ENCODE assay signal across 27 cellular contexts in the genomic region with DNA sequence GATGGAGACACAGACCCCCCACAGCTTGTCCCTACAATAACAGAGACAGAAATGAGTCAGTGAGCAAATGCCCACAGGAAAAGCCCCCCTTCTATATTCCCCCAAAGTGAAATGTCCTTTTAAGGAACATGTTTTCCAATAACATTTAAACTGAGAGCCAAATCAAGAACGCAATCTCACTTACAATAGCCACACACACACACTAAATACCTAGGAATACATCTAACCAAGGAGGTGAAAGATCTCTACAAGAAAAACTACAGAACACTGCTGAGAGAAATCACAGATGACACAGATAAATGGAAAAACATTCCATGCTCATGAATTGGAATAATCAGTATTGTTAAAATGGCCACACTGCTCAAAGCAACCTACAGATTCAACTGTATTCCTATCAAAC. TPM values are rescaled to one million over a fixed set of nuclear protein-coding genes. Genes with fewer than 3 reads are reported as not detected.
A peak's percentile ranks its signal among the peaks of the same experiment; 100 is the strongest.
DNase-seq lines count a peak whose midpoint lies in the region; ATAC-seq and TF ChIP-seq lines count a peak whose summit lies in the region.
"Had no signal": no experiment of that assay in that cellular context is flagged by ENCODE, and none has a peak within 500 bp of the region (broad histone marks: within the 10 kb centered on the region; RNA-seq: fewer than 3 reads in every experiment).

No MANE protein-coding gene starts in this region.

- H3K4me3 ChIP-seq in SJSA1: no peak overlapping the region
- H3K4me3 ChIP-seq in neural progenitor cell: no peak overlapping the region
- H3K4me3 ChIP-seq: cardiac muscle cell, colonic mucosa, prostate gland, transverse colon had no signal

- H3K9me3 ChIP-seq in SJSA1 (replicated peaks) (no peaks in the 10 kb centered on the region), neural progenitor cell (ENCODE audit: low read depth) (peaks cover 5% of the 10 kb centered on the region)
- H3K9me3 ChIP-seq: Caco-2, colonic mucosa, prostate gland, transverse colon had no signal

- H3K36me3 Mint-ChIP-seq in central memory CD8-positive, alpha-beta T cell (ENCODE audit: insufficient read depth): peaks cover 46% of the 10 kb centered on the region
- H3K36me3 Mint-ChIP-seq in neural progenitor cell (peaks cover 73% of the 10 kb centered on the region), CD14-positive monocyte (peaks cover 80 to 85% of the 10 kb centered on the region in 2 donors)

- H3K4me1 Mint-ChIP-seq in central memory CD8-positive, alpha-beta T cell: peaks cover 25% of the 10 kb centered on the region
- peaks cover 6% of the 10 kb centered on the region for H3K4me1 Mint-ChIP-seq in neural progenitor cell
- H3K4me1 Mint-ChIP-seq in CD14-positive monocyte: no peaks in the 10 kb centered on the region
- H3K4me1 Mint-ChIP-seq: activated CD8-positive, alpha-beta memory T cell treated with anti-CD3 and anti-CD28 coated beads, Interleukin-2, amount 10 ng/mL, durations not matched to agents 7 days and 5 days had no signal

- H4K20me1 ChIP-seq in neural progenitor cell (ENCODE audit: low read depth): peaks cover 5% of the 10 kb centered on the region

- H3K27me3 Mint-ChIP-seq in central memory CD8-positive, alpha-beta T cell: no peaks in the 10 kb centered on the region
- H3K27me3 Mint-ChIP-seq in neural progenitor cell (ENCODE audit: insufficient read depth, low read depth): peaks cover 4% of the 10 kb centered on the region
- no peaks in the 10 kb centered on the region for H3K27me3 Mint-ChIP-seq in CD14-positive monocyte (ENCODE audit: low read depth in 3 of 3)
- H3K27me3 Mint-ChIP-seq: activated CD8-positive, alpha-beta memory T cell treated with anti-CD3 and anti-CD28 coated beads, Interleukin-2, amount 10 ng/mL, durations not matched to agents 7 days and 5 days; memory B cell had no signal

- no peaks in the 10 kb centered on the region for H3K27me3 ChIP-seq in SJSA1 (replicated peaks)
- no peaks in the 10 kb centered on the region for H3K27me3 ChIP-seq in neural progenitor cell
- H3K27me3 ChIP-seq: cardiac muscle cell, colonic mucosa, transverse colon had no signal

- H3K36me3 ChIP-seq in SJSA1: peaks cover 69% of the 10 kb centered on the region
- H3K36me3 ChIP-seq in neural progenitor cell: peaks cover 39% of the 10 kb centered on the region
- H3K36me3 ChIP-seq: prostate gland had no signal

- H2AFZ ChIP-seq in neural progenitor cell (replicated peaks): no peak overlapping the region

- H3K4me1 ChIP-seq in SJSA1 (replicated peaks): peaks cover 29% of the 10 kb centered on the region
- H3K4me1 ChIP-seq in neural progenitor cell: no peaks in the 10 kb centered on the region
- H3K4me1 ChIP-seq: Caco-2, colonic mucosa, prostate gland, transverse colon had no signal

- no peak overlapping the region for H3K4me3 Mint-ChIP-seq in central memory CD8-positive, alpha-beta T cell
- no peak overlapping the region for H3K4me3 Mint-ChIP-seq in neural progenitor cell
- no peak overlapping the region for H3K4me3 Mint-ChIP-seq in CD14-positive monocyte
- H3K4me3 Mint-ChIP-seq: activated CD8-positive, alpha-beta memory T cell treated with anti-CD3 and anti-CD28 coated beads, Interleukin-2, amount 10 ng/mL, durations not matched to agents 7 days and 5 days; activated T-cell treated with anti-CD3 and anti-CD28 coated beads, Interleukin-2, amount 50 U/mL, for 72 hours; memory B cell had no signal

- no peak for ATAC-seq in central memory CD8-positive, alpha-beta T cell (replicated peaks; ENCODE audit: extremely low read depth, poor library complexity, severe bottlenecking)
- no peak for ATAC-seq in GM19463 (IDR thresholded peaks at IDR 0.05; ENCODE audit: unreplicated experiment)
- ATAC-seq: activated CD8-positive, alpha-beta memory T cell treated with anti-CD3 and anti-CD28 coated beads, Interleukin-2, amount 10 ng/mL, durations not matched to agents 7 days and 5 days; activated T-cell treated with anti-CD3 and anti-CD28 coated beads, Interleukin-2, amount 50 U/mL, for 72 hours; left lobe of liver; sciatic nerve had no signal

- H3K27ac Mint-ChIP-seq in central memory CD8-positive, alpha-beta T cell (ENCODE audit: low read depth): peak overlapping the region; percentile 83
- H3K27ac Mint-ChIP-seq in neural progenitor cell (peak overlapping the region; percentile 47), CD14-positive monocyte (peak overlapping the region in 1 of 7 donors; percentile 48)
- H3K27ac Mint-ChIP-seq: activated CD8-positive, alpha-beta memory T cell treated with anti-CD3 and anti-CD28 coated beads, Interleukin-2, amount 10 ng/mL, durations not matched to agents 7 days and 5 days; activated T-cell treated with anti-CD3 and anti-CD28 coated beads, Interleukin-2, amount 50 U/mL, for 72 hours; memory B cell had no signal

- no peak overlapping the region for H3K9ac ChIP-seq in neural progenitor cell

- peaks cover 54% of the 10 kb centered on the region for H3K79me2 ChIP-seq in neural progenitor cell (ENCODE audit: low read depth)

- peak; percentile 31 for DNase-seq in EH (ENCODE audit: low read depth)
- peak in 1 of 2 experiments; percentile 48 for DNase-seq in SJSA1 (ENCODE audit: low read depth in 1 of 2, low spot score in 2 of 2)
- DNase-seq in central memory CD8-positive, alpha-beta T cell (ENCODE audit: low spot score in 2 of 2): no peak
- DNase-seq in neural progenitor cell (ENCODE audit: low spot score): no peak
- no peak for DNase-seq in D341Med (ENCODE audit: low spot score)
- no peak for DNase-seq in CD14-positive monocyte (ENCODE audit: low spot score)
- DNase-seq: activated CD4-positive, alpha-beta T cell treated with anti-CD3 and anti-CD28 coated beads, Interleukin-2, amount 50 U/mL, for 4 hours; activated CD8-positive, alpha-beta memory T cell treated with anti-CD3 and anti-CD28 coated beads, Interleukin-2, amount 10 ng/mL, durations not matched to agents 7 days and 5 days; activated T-cell treated with anti-CD3 and anti-CD28 coated beads, Interleukin-2, amount 50 U/mL, for 72 hours; amniotic stem cell; Caco-2; colonic mucosa; DND-41; effector CD4-positive, alpha-beta T cell; erythroblast; NCI-H1694; NCI-H2171; NCI-H82; nucleus accumbens; stimulated activated CD8-positive, alpha-beta memory T cell treated with anti-CD3 and anti-CD28 coated beads, Interleukin-4, amount 100 ng/mL, for 48 hours; transverse colon had no signal

- no peaks in the 10 kb centered on the region for H3F3A ChIP-seq in neural progenitor cell (ENCODE audit: low read depth)

- no peak overlapping the region for H3K4me2 ChIP-seq in neural progenitor cell

- H3K27ac ChIP-seq in SJSA1: peak overlapping the region; percentile 5; the same call in 1 of the 2 replicates
- no peak overlapping the region for H3K27ac ChIP-seq in neural progenitor cell
- H3K27ac ChIP-seq: cardiac muscle cell, colonic mucosa, prostate gland, transverse colon had no signal

- H3K9me3 Mint-ChIP-seq in central memory CD8-positive, alpha-beta T cell: no peaks in the 10 kb centered on the region
- H3K9me3 Mint-ChIP-seq in neural progenitor cell (peaks cover 5% of the 10 kb centered on the region), CD14-positive monocyte (no peaks in the 10 kb centered on the region)
- H3K9me3 Mint-ChIP-seq: activated T-cell treated with anti-CD3 and anti-CD28 coated beads, Interleukin-2, amount 50 U/mL, for 72 hours; memory B cell had no signal

- intact Hi-C loops in CD14-positive monocyte (cut with micrococcal nuclease): no loop called here

- TF ChIP-seq CTCF in neural progenitor cell (IDR thresholded peaks at IDR 0.05) (no peak), CD14-positive monocyte (IDR thresholded peaks at IDR 0.05) (no peak)

RNA-seq across cellular contexts. Expression of a gene that starts 48.9 kb away (rescaled TPM):
- 25.7 and 25.8 TPM in 2 replicates for total RNA-seq in SJSA1 (2014; rRNA removed; shearing (Covaris generic))
- 64.4 and 71.8 TPM in 2 replicates for total RNA-seq in neural progenitor cell (ENCODE audit: low replicate concordance)
- polyA plus RNA-seq in CD14-positive monocyte: 1 to 10 TPM; 3.8 to 4.5 TPM
